In genomic region chr20:49713779-49714712, GRCh38 we compare ENCODE assay signal across 8 cellular contexts. TPM values are rescaled to one million over a fixed set of nuclear protein-coding genes. Genes with fewer than 3 reads are reported as not detected.
DNase-seq lines count a peak whose midpoint lies in the region; ATAC-seq and TF ChIP-seq lines count a peak whose summit lies in the region.

B4GALT5 (minus strand) TSS chr20:49713878; CDS start chr20:49713690, 188 bp downstream.

- POLR2A ChIA-PET in AG04450 (lab: Yijun Ruan, JAX) = no interaction called here

- peak within 1 kb of the TSS; percentile 47 for H3K27ac ChIP-seq in AG04450 (ENCODE audit: low read depth, low read length)

- peak within 1 kb of the TSS; percentile 81 for H3K4me3 ChIP-seq in AG04450 (ENCODE audit: low read depth, low read length)

- ATAC-seq in GM18870 (IDR thresholded peaks at IDR 0.05; ENCODE audit: unreplicated experiment) (peak; percentile 47), HG03139 (IDR thresholded peaks at IDR 0.05; ENCODE audit: unreplicated experiment) (peak; percentile 63), left lobe of liver (peak; percentile 89)

- TF ChIP-seq CTCF in AG04450 (IDR thresholded peaks at IDR 0.05; ENCODE audit: low read depth, low read length) = no peak

- H3K27me3 ChIP-seq in AG04450 (ENCODE audit: control insufficient read depth, insufficient read depth, low read length) = no peaks in the 10 kb centered on the region

- H3K9me3 ChIP-seq in AG04450 (ENCODE audit: control insufficient read depth, insufficient read depth, low read length) = no peaks in the 10 kb centered on the region; the same call in 1 of the 2 replicates

- peak; percentile 48 for DNase-seq in AG04450 (ENCODE audit: low read depth, low spot score)
- peak; percentile 88 for DNase-seq in NCI-H526 treated with DMSO at 0.1 percent for 48 hours (lab: John Stamatoyannopoulos, UW)
- peak; percentile 50 for DNase-seq in activated CD4-positive, alpha-beta T cell treated with anti-CD3 and anti-CD28 coated beads, Interleukin-2, amount 50 U/mL, for 1 hour
- peak; percentile 84 for DNase-seq in dermis blood vessel endothelial cell
- peak; percentile 75 for DNase-seq in left lobe of liver (ENCODE audit: low spot score)
- DNase-seq in stimulated activated CD4-positive, alpha-beta T cell treated with anti-CD3 and anti-CD28 coated beads, Interleukin-2, amount 100 ng/mL, for 24 hours = peak; percentile 68 to 77

- CTCF ChIA-PET in AG04450 (lab: Charles Lee) = interaction anchor here (0.6 kb wide), 1 partner anchor 19 kb away, joined by 5 read pairs; no protein-coding TSS in a partner anchor

RNA-seq across cellular contexts. Expression of gene B4GALT5, which starts in this region (rescaled TPM):
- polyA plus RNA-seq in AG04450 (2011; rRNA removed) = 28.0 and 32.5 TPM in 2 replicates
- polyA minus RNA-seq in AG04450 (2011; rRNA and poly(A)+ RNA removed) = 27.6 and 28.3 TPM in 2 replicates
- total RNA-seq in dermis blood vessel endothelial cell = 63.3 and 65.1 TPM in 2 replicates
- 10.5 TPM for total RNA-seq in left lobe of liver

Comparison
In these comparisons a context has a peak if more than half of its experiments do, and no peak if none do; other contexts are left out.
1. Peak in every context shown above with its lines: DNase-seq, ATAC-seq, H3K4me3 ChIP-seq and H3K27ac ChIP-seq.